Comparison of ENCODE assay signal across 31 cellular contexts in the genomic region with DNA sequence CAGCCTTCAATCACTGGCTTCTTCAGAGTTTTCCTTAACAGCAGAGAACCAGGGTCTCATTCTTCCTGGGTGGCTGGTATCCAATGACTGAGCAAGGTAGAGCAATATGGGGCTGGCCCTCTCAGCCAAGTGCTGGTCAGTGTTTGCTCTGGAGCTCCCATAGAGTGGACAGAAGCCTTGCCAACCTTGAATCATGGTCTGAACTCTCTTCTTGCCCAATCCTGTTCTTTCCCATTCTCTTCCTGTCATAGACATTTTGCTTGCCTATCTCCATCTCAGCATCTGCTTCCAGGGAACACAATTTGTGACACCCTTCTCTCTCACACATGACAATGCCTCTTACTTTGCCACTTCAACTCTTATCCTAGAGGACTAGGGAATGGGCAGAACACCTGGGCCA.
"Had no signal": no experiment of that assay in that cellular context is flagged by ENCODE, and none has a peak within 500 bp of the region (broad histone marks: within the 10 kb centered on the region; RNA-seq: fewer than 3 reads in every experiment).

No MANE protein-coding gene starts in this region.

- H3K4me3 ChIP-seq: left lung, lung, mucosa of descending colon, pancreas, prostate gland, skin epidermis, stomach, thoracic aorta, tibial artery, uterus had no signal

- H3K4me1 ChIP-seq: left lung, prostate gland, stomach, tibial artery, uterus had no signal

- H3K27ac Mint-ChIP-seq: memory B cell; naive thymus-derived CD4-positive, alpha-beta T cell; nephron; stimulated activated naive B cell treated with anti-CD40 and anti-IgM and Interleukin-4, amounts not matched to agents 10 μg/mL and 1 μg/mL and 100 μg/mL, for 72 hours had no signal

- H3K36me3 Mint-ChIP-seq: memory B cell; naive thymus-derived CD4-positive, alpha-beta T cell; stimulated activated naive B cell treated with anti-CD40 and anti-IgM and Interleukin-4, amounts not matched to agents 10 μg/mL and 1 μg/mL and 100 μg/mL, for 72 hours had no signal

- DNase-seq: hippocampal formation; kidney glomerular epithelial cell; left cardiac atrium; left lung; midbrain; mucosa of descending colon; naive thymus-derived CD4-positive, alpha-beta T cell; nucleus accumbens; pancreas; posterior cingulate gyrus; retina; right cardiac atrium; stimulated activated CD4-positive, alpha-beta T cell treated with anti-CD3 and anti-CD28 coated beads, Interleukin-12 subunit alpha, Interleukin-12 subunit beta, amount 100 ng/mL, for 4 hours; stimulated activated CD4-positive, alpha-beta T cell treated with anti-CD3 and anti-CD28 coated beads, Interleukin-15, amount 100 ng/mL, for 24 hours; stimulated activated CD4-positive, alpha-beta T cell treated with anti-CD3 and anti-CD28 coated beads, Interleukin-2, amount 100 ng/mL, for 24 hours; stimulated activated CD4-positive, alpha-beta T cell treated with anti-CD3 and anti-CD28 coated beads, Interleukin-4, amount 100 ng/mL, for 1 hour; stimulated activated naive B cell treated with anti-CD40 and anti-IgM and Interleukin-4, amounts not matched to agents 10 μg/mL and 1 μg/mL and 100 μg/mL, for 72 hours; stimulated activated naive CD8-positive, alpha-beta T cell treated with anti-CD3 and anti-CD28 coated beads, Interleukin-15, Interleukin-2, amounts not matched to agents 100 U/mL and 50 U/mL, for 24 hours; stomach; tibial artery; trophoblast cell; uterus had no signal

- H3K27ac ChIP-seq: left lung, pancreas, prostate gland, skin epidermis, stomach, thoracic aorta, tibial artery, uterus had no signal

- H3K9me3 Mint-ChIP-seq: memory B cell; nephron; neural crest cell; stimulated activated naive B cell treated with anti-CD40 and anti-IgM and Interleukin-4, amounts not matched to agents 10 μg/mL and 1 μg/mL and 100 μg/mL, for 72 hours had no signal

- ATAC-seq: left cardiac atrium; left lung; mucosa of descending colon; naive thymus-derived CD4-positive, alpha-beta T cell; pancreas; right cardiac atrium; sciatic nerve; stimulated activated naive B cell treated with anti-CD40 and anti-IgM and Interleukin-4, amounts not matched to agents 10 μg/mL and 1 μg/mL and 100 μg/mL, for 72 hours; stimulated activated naive CD8-positive, alpha-beta T cell treated with anti-CD3 and anti-CD28 coated beads, Interleukin-15, Interleukin-2, amounts not matched to agents 100 U/mL and 50 U/mL, for 24 hours had no signal

- FAIRE-seq: keratinocyte, pancreas had no signal

- H3K9me3 ChIP-seq: left lung, mucosa of descending colon, pancreas, prostate gland, stomach, thoracic aorta, tibial artery, uterus had no signal

- H3K27me3 ChIP-seq: left lung, pancreas, stomach, tibial artery, uterus had no signal

- H3K4me1 Mint-ChIP-seq: naive thymus-derived CD4-positive, alpha-beta T cell; nephron had no signal

- H3K4me3 Mint-ChIP-seq: memory B cell; naive thymus-derived CD4-positive, alpha-beta T cell; nephron; neural crest cell; stimulated activated naive B cell treated with anti-CD40 and anti-IgM and Interleukin-4, amounts not matched to agents 10 μg/mL and 1 μg/mL and 100 μg/mL, for 72 hours had no signal

- H3K27me3 Mint-ChIP-seq: memory B cell; stimulated activated naive B cell treated with anti-CD40 and anti-IgM and Interleukin-4, amounts not matched to agents 10 μg/mL and 1 μg/mL and 100 μg/mL, for 72 hours had no signal

- H3K36me3 ChIP-seq: left lung, pancreas, prostate gland, stomach, thoracic aorta, tibial artery, uterus had no signal
